12 cellular contexts compared by ENCODE assay signal in genomic region chr16:11138769-11139623, GRCh38.
DNase-seq lines count a peak whose midpoint lies in the region; ATAC-seq and TF ChIP-seq lines count a peak whose summit lies in the region.
"Had no signal": no experiment of that assay in that cellular context is flagged by ENCODE, and none has a peak within 500 bp of the region (broad histone marks: within the 10 kb centered on the region; RNA-seq: fewer than 3 reads in every experiment).

No MANE protein-coding gene starts in this region.

- H3K27me3 Mint-ChIP-seq in activated T-cell treated with anti-CD3 and anti-CD28 coated beads, Interleukin-2, amount 50 U/mL, for 24 hours = no peaks in the 10 kb centered on the region
- H3K27me3 Mint-ChIP-seq in WTC11 (ENCODE audit: low read depth) = no peaks in the 10 kb centered on the region
- H3K27me3 Mint-ChIP-seq in stimulated activated naive B cell treated with anti-CD40 and anti-IgM and Interleukin-4, amounts not matched to agents 10 μg/mL and 1 μg/mL and 100 μg/mL, for 72 hours = no peaks in the 10 kb centered on the region
- H3K27me3 Mint-ChIP-seq: activated B cell treated with CpG ODN at 0.5 μM for 24 hours had no signal

- WGBS in sigmoid colon, 2 donors = 95 to 96% methylated on average over 8 of the region's 8 CpGs

- no peaks in the 10 kb centered on the region for H3K36me3 ChIP-seq in sigmoid colon
- H3K36me3 ChIP-seq: uterus had no signal

- H3K36me3 Mint-ChIP-seq in activated T-cell treated with anti-CD3 and anti-CD28 coated beads, Interleukin-2, amount 50 U/mL, for 24 hours (ENCODE audit: low read depth) = peaks cover 51% of the 10 kb centered on the region
- H3K36me3 Mint-ChIP-seq in WTC11 = no peaks in the 10 kb centered on the region
- H3K36me3 Mint-ChIP-seq in stimulated activated naive B cell treated with anti-CD40 and anti-IgM and Interleukin-4, amounts not matched to agents 10 μg/mL and 1 μg/mL and 100 μg/mL, for 72 hours = peaks cover 56 to 72% of the 10 kb centered on the region in 2 donors

- no peak for TF ChIP-seq EP300 in sigmoid colon (IDR thresholded peaks at IDR 0.05)

- no peak for TF ChIP-seq CTCF in WTC11 (IDR thresholded peaks at IDR 0.05)
- TF ChIP-seq CTCF in fibroblast of villous mesenchyme (IDR thresholded peaks at IDR 0.05; ENCODE audit: insufficient read depth, low read depth, low read length) = no peak
- TF ChIP-seq CTCF in sigmoid colon (IDR thresholded peaks at IDR 0.05) = no peak

- H3K9me3 ChIP-seq in sigmoid colon = no peaks in the 10 kb centered on the region
- H3K9me3 ChIP-seq: uterus had no signal

- CTCF ChIA-PET in WTC11 (lab: Charles Lee) = interaction anchor here (0.8 to 1.2 kb wide), 3 partner anchors 232 to 248 kb away, joined by 3 to 5 read pairs (median 4); no protein-coding TSS in a partner anchor

- no peak for DNase-seq in activated T-cell treated with anti-CD3 and anti-CD28 coated beads, Interleukin-2, amount 50 U/mL, for 24 hours
- no peak for DNase-seq in activated T-cell treated with anti-CD3 and anti-CD28 coated beads, Interleukin-2, amount 50 U/mL, for 48 hours
- DNase-seq in WTC11 (ENCODE audit: low spot score) (no peak), fibroblast of villous mesenchyme (ENCODE audit: low read depth) (peak; percentile 82), sigmoid colon (no peak)
- no peak for DNase-seq in stimulated activated naive B cell treated with anti-CD40 and anti-IgM and Interleukin-4, amounts not matched to agents 10 μg/mL and 1 μg/mL and 100 μg/mL, for 72 hours
- DNase-seq: activated B cell treated with CpG ODN at 0.5 μM for 24 hours; KG1; stimulated activated CD4-positive, alpha-beta T cell treated with anti-CD3 and anti-CD28 coated beads, Interleukin-4, amount 100 ng/mL, for 24 hours; uterus had no signal

- no peak overlapping the region for H3K27ac ChIP-seq in sigmoid colon
- H3K27ac ChIP-seq: uterus had no signal

- intact Hi-C loops in sigmoid colon (cut with DNase I) = loop anchor here (10.0 kb wide), 1 partner anchor 116 kb away; the partner anchor contains the start of gene SOCS1

- H3K27me3 ChIP-seq in sigmoid colon = no peaks in the 10 kb centered on the region
- H3K27me3 ChIP-seq: uterus had no signal

- H3K4me1 ChIP-seq in sigmoid colon = peaks cover 0 to 18% (median 4%) of the 10 kb centered on the region in 4 donors
- H3K4me1 ChIP-seq: uterus had no signal

- peaks cover 65% of the 10 kb centered on the region for H3K4me1 Mint-ChIP-seq in activated T-cell treated with anti-CD3 and anti-CD28 coated beads, Interleukin-2, amount 50 U/mL, for 24 hours (ENCODE audit: low read depth)
- H3K4me1 Mint-ChIP-seq in WTC11 = peaks cover 27% of the 10 kb centered on the region
- peaks cover 23 to 64% of the 10 kb centered on the region in 2 donors for H3K4me1 Mint-ChIP-seq in stimulated activated naive B cell treated with anti-CD40 and anti-IgM and Interleukin-4, amounts not matched to agents 10 μg/mL and 1 μg/mL and 100 μg/mL, for 72 hours

- no peak overlapping the region for H3K4me3 Mint-ChIP-seq in activated T-cell treated with anti-CD3 and anti-CD28 coated beads, Interleukin-2, amount 50 U/mL, for 24 hours
- H3K4me3 Mint-ChIP-seq in WTC11 = no peak overlapping the region
- H3K4me3 Mint-ChIP-seq in stimulated activated naive B cell treated with anti-CD40 and anti-IgM and Interleukin-4, amounts not matched to agents 10 μg/mL and 1 μg/mL and 100 μg/mL, for 72 hours = no peak overlapping the region
- H3K4me3 Mint-ChIP-seq: activated B cell treated with CpG ODN at 0.5 μM for 24 hours had no signal

- POLR2A ChIA-PET in WTC11 (lab: Charles Lee) = interaction anchor here (1.2 to 1.4 kb wide), 2 partner anchors 10 to 117 kb away, joined by 3 read pairs; partner anchors contain the start of gene SOCS1

- H3K27ac Mint-ChIP-seq in activated T-cell treated with anti-CD3 and anti-CD28 coated beads, Interleukin-2, amount 50 U/mL, for 24 hours = peak overlapping the region; percentile 92
- no peak overlapping the region for H3K27ac Mint-ChIP-seq in WTC11
- H3K27ac Mint-ChIP-seq in stimulated activated naive B cell treated with anti-CD40 and anti-IgM and Interleukin-4, amounts not matched to agents 10 μg/mL and 1 μg/mL and 100 μg/mL, for 72 hours = peak overlapping the region; percentile 37
- H3K27ac Mint-ChIP-seq: activated B cell treated with CpG ODN at 0.5 μM for 24 hours had no signal

- TF ChIP-seq POLR2A in sigmoid colon (IDR thresholded peaks at IDR 0.05) = no peak

- H3K4me3 ChIP-seq in fibroblast of villous mesenchyme (ENCODE audit: low read depth, low read length) (no peak overlapping the region), sigmoid colon (no peak overlapping the region)
- H3K4me3 ChIP-seq: uterus had no signal

- no peaks in the 10 kb centered on the region for H3K9me3 Mint-ChIP-seq in activated T-cell treated with anti-CD3 and anti-CD28 coated beads, Interleukin-2, amount 50 U/mL, for 24 hours
- no peaks in the 10 kb centered on the region for H3K9me3 Mint-ChIP-seq in WTC11
- peaks cover 0 to 1% of the 10 kb centered on the region in 2 donors for H3K9me3 Mint-ChIP-seq in stimulated activated naive B cell treated with anti-CD40 and anti-IgM and Interleukin-4, amounts not matched to agents 10 μg/mL and 1 μg/mL and 100 μg/mL, for 72 hours
- H3K9me3 Mint-ChIP-seq: activated B cell treated with CpG ODN at 0.5 μM for 24 hours had no signal

- ATAC-seq in WTC11 = no peak
- ATAC-seq in stimulated activated naive B cell treated with anti-CD40 and anti-IgM and Interleukin-4, amounts not matched to agents 10 μg/mL and 1 μg/mL and 100 μg/mL, for 72 hours (replicated peaks) = no peak
- no peak for ATAC-seq in HG02610 (IDR thresholded peaks at IDR 0.05; ENCODE audit: unreplicated experiment)
- no peak for ATAC-seq in HG03354 (IDR thresholded peaks at IDR 0.05; ENCODE audit: poor library complexity, severe bottlenecking, unreplicated experiment)

TF ChIP-seq in WTC11, 78 proteins besides CTCF, POLR2A, EP300 and RAD21:
- TF ChIP-seq GABPB1 (CRISPR knock-in tag; IDR thresholded peaks at IDR 0.05) (peak; percentile 95), ZNF423 (CRISPR knock-in tag; IDR thresholded peaks at IDR 0.05) (no peak)
